9 cellular contexts compared by ENCODE assay signal in genomic region chr7:23712368-23713284, GRCh38. TPM values are rescaled to one million over a fixed set of nuclear protein-coding genes. Genes with fewer than 3 reads are reported as not detected.
DNase-seq lines count a peak whose midpoint lies in the region; ATAC-seq, FAIRE-seq and TF ChIP-seq lines count a peak whose summit lies in the region.
"Had no signal": no experiment of that assay in that cellular context is flagged by ENCODE, and none has a peak within 500 bp of the region (broad histone marks: within the 10 kb centered on the region; RNA-seq: fewer than 3 reads in every experiment).

No MANE protein-coding gene starts in this region.

- no peak overlapping the region for H3K4me2 ChIP-seq in K562 (ENCODE audit: insufficient read depth, low read length)

- H3K4me1 ChIP-seq in K562 (replicated peaks in 1 of 2; ENCODE audit: control insufficient read depth in 2 of 2, insufficient read depth in 2 of 2, low read length in 2 of 2) (no peaks in the 10 kb centered on the region), kidney (ENCODE audit: control insufficient read depth in 1 of 2, insufficient read depth in 1 of 2, low read depth in 1 of 2, low read length in 2 of 2) (no peaks in the 10 kb centered on the region)

- TF ChIP-seq RAD21 in K562 (CRISPR knock-in tag; conservative IDR thresholded peaks at IDR 0.05 in 1 of 2, IDR thresholded peaks at IDR 0.05 in 1 of 2): peak; percentile 92 to 94

- CTCF ChIA-PET in AG04450 (lab: Charles Lee): interaction anchor here (0.5 to 9.7 kb wide), 33 partner anchors 15 to 1422 kb away, joined by 3 to 202 read pairs (median 5); partner anchors contain the start of gene CCDC126
- CTCF ChIA-PET in K562 (lab: Yijun Ruan, JAX; ENCODE audit: low intra/inter-chr PET ratio): interaction anchor here (0.6 to 4.8 kb wide), 13 partner anchors 15 to 986 kb away, joined by 3 to 73 read pairs (median 3); no protein-coding TSS in a partner anchor

- H3K9me1 ChIP-seq in K562 (ENCODE audit: control insufficient read depth, insufficient read depth, low read length): no peaks in the 10 kb centered on the region

- H3K4me1 Mint-ChIP-seq in type B pancreatic cell (ENCODE audit: unreplicated experiment): no peaks in the 10 kb centered on the region
- H3K4me1 Mint-ChIP-seq in stimulated activated memory B cell treated with anti-CD40 and anti-IgM and Interleukin-4, amounts not matched to agents 10 μg/mL and 1 μg/mL and 100 μg/mL, for 72 hours: peaks cover 5% of the 10 kb centered on the region

- H3K9me3 Mint-ChIP-seq in type B pancreatic cell: no peaks in the 10 kb centered on the region
- no peaks in the 10 kb centered on the region for H3K9me3 Mint-ChIP-seq in stimulated activated memory B cell treated with anti-CD40 and anti-IgM and Interleukin-4, amounts not matched to agents 10 μg/mL and 1 μg/mL and 100 μg/mL, for 72 hours
- H3K9me3 Mint-ChIP-seq: dendritic cell treated with granulocyte-macrophage colony-stimulating factor and Interleukin-4, amounts not matched to agents 40 ng/mL and 50 ng/mL, for 4 days had no signal

- H3K9ac ChIP-seq in K562 (ENCODE audit: insufficient read depth in 1 of 2, low read depth in 2 of 2, low read length in 2 of 2) (no peak overlapping the region), kidney (ENCODE audit: low read length in 2 of 2) (no peak overlapping the region)

- no peaks in the 10 kb centered on the region for H3K79me2 ChIP-seq in K562 (ENCODE audit: control insufficient read depth, insufficient read depth, low read length)

- 5% methylated on average over 8 of the region's 8 CpGs for WGBS in K562 (ENCODE audit: insufficient coverage, low coverage, missing lambda C conversion rate)

- no peaks in the 10 kb centered on the region for H3K36me3 Mint-ChIP-seq in type B pancreatic cell
- H3K36me3 Mint-ChIP-seq in stimulated activated memory B cell treated with anti-CD40 and anti-IgM and Interleukin-4, amounts not matched to agents 10 μg/mL and 1 μg/mL and 100 μg/mL, for 72 hours: no peaks in the 10 kb centered on the region

- H3K27ac ChIP-seq in AG04450 (ENCODE audit: low read depth, low read length): no peak overlapping the region
- no peak overlapping the region for H3K27ac ChIP-seq in K562 (ENCODE audit: extremely low read depth, low read depth, low read length)
- H3K27ac ChIP-seq in kidney (ENCODE audit: low read depth in 2 of 2, low read length in 2 of 2): no peak overlapping the region

- no peak overlapping the region for H3K4me3 ChIP-seq in AG04450 (ENCODE audit: low read depth, low read length)
- H3K4me3 ChIP-seq in K562: no peak overlapping the region
- H3K4me3 ChIP-seq in kidney (ENCODE audit: low read length in 2 of 2): no peak overlapping the region

- peaks cover 6% of the 10 kb centered on the region; the same call in 1 of the 2 replicates for H3K9me3 ChIP-seq in AG04450 (ENCODE audit: control insufficient read depth, insufficient read depth, low read length)
- H3K9me3 ChIP-seq in K562 (replicated peaks; ENCODE audit: control insufficient read depth, insufficient read depth, low read depth, low read length): no peaks in the 10 kb centered on the region
- no peaks in the 10 kb centered on the region for H3K9me3 ChIP-seq in kidney (ENCODE audit: control insufficient read depth in 1 of 2, low read length in 2 of 2)

- peak; percentile 57 for TF ChIP-seq CTCF in AG04450 (IDR thresholded peaks at IDR 0.05; ENCODE audit: low read depth, low read length)
- TF ChIP-seq CTCF in K562 (IDR thresholded peaks at IDR 0.05 in 2 of 3, conservative IDR thresholded peaks at IDR 0.05 in 1 of 3; ENCODE audit: insufficient read depth in 2 of 3, low read depth in 1 of 3, low read length in 3 of 3): peak; percentile 42 to 82 (median 58); a peak in 4 of 6 replicates
- TF ChIP-seq CTCF in kidney (IDR thresholded peaks at IDR 0.05; ENCODE audit: borderline replicate concordance, extremely low read depth, insufficient read depth): peak; percentile 61
- peak; percentile 90 for TF ChIP-seq CTCF in type B pancreatic cell (conservative IDR thresholded peaks at IDR 0.05)

- POLR2A ChIA-PET in AG04450 (lab: Yijun Ruan, JAX): interaction anchor here (0.8 to 1.3 kb wide), 2 partner anchors 115 to 440 kb away, joined by 3 to 4 read pairs; partner anchors contain the start of gene CCDC126
- POLR2A ChIA-PET in K562 (lab: Yijun Ruan, JAX): no interaction called here

- no peak for TF ChIP-seq EP300 in K562 (IDR thresholded peaks at IDR 0.05; ENCODE audit: low read length)

- no peak overlapping the region for H3K4me3 Mint-ChIP-seq in type B pancreatic cell
- no peak overlapping the region for H3K4me3 Mint-ChIP-seq in stimulated activated memory B cell treated with anti-CD40 and anti-IgM and Interleukin-4, amounts not matched to agents 10 μg/mL and 1 μg/mL and 100 μg/mL, for 72 hours
- H3K4me3 Mint-ChIP-seq: dendritic cell treated with granulocyte-macrophage colony-stimulating factor and Interleukin-4, amounts not matched to agents 40 ng/mL and 50 ng/mL, for 4 days had no signal

- no TSS peak for BruUV-seq in K562 (replicated peaks; lab: Mats Ljungman, UMichigan)

- H3K27me3 Mint-ChIP-seq in type B pancreatic cell: peaks cover 3% of the 10 kb centered on the region
- no peaks in the 10 kb centered on the region for H3K27me3 Mint-ChIP-seq in stimulated activated memory B cell treated with anti-CD40 and anti-IgM and Interleukin-4, amounts not matched to agents 10 μg/mL and 1 μg/mL and 100 μg/mL, for 72 hours
- H3K27me3 Mint-ChIP-seq: dendritic cell treated with granulocyte-macrophage colony-stimulating factor and Interleukin-4, amounts not matched to agents 40 ng/mL and 50 ng/mL, for 4 days had no signal

- no peak overlapping the region for H2AFZ ChIP-seq in K562 (ENCODE audit: low read depth, low read length)

- FAIRE-seq in GM12892 (lab: Jason Lieb, UNC) (peak; percentile 72), K562 (lab: Jason Lieb, UNC) (peak; percentile 76), kidney (lab: Jason Lieb, UNC) (peak; percentile 90)

- peak; percentile 58; the same call in 2 of the 3 replicates for ATAC-seq in K562
- ATAC-seq in stimulated activated memory B cell treated with anti-CD40 and anti-IgM and Interleukin-4, amounts not matched to agents 10 μg/mL and 1 μg/mL and 100 μg/mL, for 72 hours: no peak

- H3K27me3 ChIP-seq in AG04450 (ENCODE audit: control insufficient read depth, insufficient read depth, low read length): no peaks in the 10 kb centered on the region
- peaks cover 0 to 6% of the 10 kb centered on the region in 2 experiments; a peak in 2 of 5 replicates for H3K27me3 ChIP-seq in K562 (ENCODE audit: control insufficient read depth in 2 of 2, insufficient read depth in 2 of 2, low read length in 2 of 2)

- H3K36me3 ChIP-seq in K562 (ENCODE audit: control insufficient read depth, insufficient read depth, low read length): no peaks in the 10 kb centered on the region
- H3K36me3 ChIP-seq in kidney (ENCODE audit: control insufficient read depth in 1 of 2, insufficient read depth in 2 of 2, low read length in 2 of 2): no peaks in the 10 kb centered on the region

- in situ Hi-C loops in K562 (cut with MboI): loop anchor here (25.0 kb wide), 1 partner anchor 450 kb away; no protein-coding TSS in a partner anchor

- no peaks in the 10 kb centered on the region for H4K20me1 ChIP-seq in K562 (replicated peaks; ENCODE audit: control insufficient read depth, insufficient read depth, low read length)

- no peak overlapping the region for H3K27ac Mint-ChIP-seq in type B pancreatic cell
- H3K27ac Mint-ChIP-seq in stimulated activated memory B cell treated with anti-CD40 and anti-IgM and Interleukin-4, amounts not matched to agents 10 μg/mL and 1 μg/mL and 100 μg/mL, for 72 hours: no peak overlapping the region
- H3K27ac Mint-ChIP-seq: dendritic cell treated with granulocyte-macrophage colony-stimulating factor and Interleukin-4, amounts not matched to agents 40 ng/mL and 50 ng/mL, for 4 days had no signal

- TF ChIP-seq POLR2A in GM12892 (IDR thresholded peaks at IDR 0.05; ENCODE audit: low read depth, low read length) (no peak), K562 (conservative IDR thresholded peaks at IDR 0.05) (no peak)

- peak; percentile 29 for DNase-seq in AG04450 (ENCODE audit: low read depth, low spot score)
- no peak for DNase-seq in GM12892 (ENCODE audit: insufficient read length)
- DNase-seq in NCI-H2196 (lab: John Stamatoyannopoulos, UW; ENCODE audit: unreplicated experiment): peak; percentile 56
- peak; percentile 44 to 62 (median 52) for DNase-seq in K562 (ENCODE audit: extremely low read depth in 1 of 4, low spot score in 3 of 4)
- no peak for DNase-seq in kidney
- DNase-seq in type B pancreatic cell (ENCODE audit: extremely low spot score, unreplicated experiment): no peak
- DNase-seq in activated gamma-delta T cell (lab: John Stamatoyannopoulos, UW): no peak

- intact Hi-C loops in K562 (cut with micrococcal nuclease) (loop anchor here (1.0 to 10.0 kb wide), 6 partner anchors 16 to 436 kb away; no protein-coding TSS in a partner anchor), kidney (cut with DNase I) (loop anchor here (5.0 kb wide), 1 partner anchor 140 kb away; no protein-coding TSS in a partner anchor)

RNA-seq across cellular contexts. Expression of gene STK31, which starts 2.6 kb away (rescaled TPM):
- polyA plus RNA-seq in AG04450 (2011; rRNA removed) (0.04 and 0.09 TPM in 2 replicates), K562 (2011; rRNA removed) (0.26 and 0.46 TPM in 2 replicates), K562 (2014; fragmentation: Illumina TruSeq; extraction: Trizol) (0.30 and 0.64 TPM in 2 replicates), K562 (2014; fragmentation: Nextera tagmentation; extraction: Ambion mirVana) (under 1 TPM; 0.10 to 0.56 TPM), K562 (2014; rRNA removed) (0.20 and 0.91 TPM in 2 replicates), kidney (ENCODE audit: insufficient read depth, low read depth, low replicate concordance) (0.15 TPM)
- not detected in 2 replicates for polyA minus RNA-seq in AG04450 (2011; rRNA and poly(A)+ RNA removed)
- polyA plus RNA-seq in GM12892 (2012; ENCODE audit: missing spikeins): 0.59 TPM
- 0.30 and 0.63 TPM in 2 replicates for total RNA-seq in K562 (2011; cell fraction: chromatin; rRNA removed; ENCODE audit: low replicate concordance)
- total RNA-seq in K562 (2011; cell fraction: nucleolus; rRNA removed): 0.26 and 0.33 TPM in 2 replicates
- total RNA-seq in K562 (2011; cell fraction: nucleoplasm; rRNA removed): 0.15 and 0.37 TPM in 2 replicates
- total RNA-seq in K562 (2014; rRNA removed) (0.61 and 1.2 TPM in 2 replicates), K562 (2014; rRNA removed; fragmentation: Illumina TruSeq; extraction: Trizol) (0.25 and 0.77 TPM in 2 replicates), K562 (2015; rRNA removed; fragmentation: Illumina TruSeq; extraction: Trizol) (0.18 and 0.49 TPM in 2 replicates), K562 (2021) (0.09 and 0.20 TPM in 2 replicates), kidney (0.44 TPM), type B pancreatic cell (ENCODE audit: low replicate concordance) (0.43 and 0.74 TPM in 2 replicates)
- 0.03 and 0.19 TPM in 2 replicates for polyA plus RNA-seq in K562 (2011; cell fraction: cytosol; rRNA removed)
- polyA plus RNA-seq in K562 (2011; cell fraction: nucleus; rRNA removed): 0.26 and 0.70 TPM in 2 replicates
- 0.35 and 0.48 TPM in 2 replicates for polyA plus RNA-seq in K562 (2012)
- 0.21 and 0.39 TPM in 2 replicates for polyA minus RNA-seq in K562 (2011; rRNA and poly(A)+ RNA removed)
- polyA minus RNA-seq in K562 (2011; cell fraction: cytosol; rRNA and poly(A)+ RNA removed): not detected in 2 replicates
- polyA minus RNA-seq in K562 (2011; cell fraction: nucleus; rRNA and poly(A)+ RNA removed): 0.33 and 0.94 TPM in 2 replicates

RNA-seq across cellular contexts. Expression of gene FAM221A, which starts 32.6 kb away (rescaled TPM):
- 3.1 and 3.5 TPM in 2 replicates for polyA plus RNA-seq in AG04450 (2011; rRNA removed)
- polyA minus RNA-seq in AG04450 (2011; rRNA and poly(A)+ RNA removed): 3.4 and 3.5 TPM in 2 replicates
- 17.6 TPM for polyA plus RNA-seq in GM12892 (2012; ENCODE audit: missing spikeins)
- not detected in 2 replicates for total RNA-seq in K562 (2011; cell fraction: chromatin; rRNA removed; ENCODE audit: low replicate concordance)
- total RNA-seq in K562 (2011; cell fraction: nucleolus; rRNA removed): not detected in 2 replicates
- total RNA-seq in K562 (2011; cell fraction: nucleoplasm; rRNA removed): not detected in 2 replicates
- total RNA-seq in K562 (2014; rRNA removed): 0.29 TPM in 1 of 2 replicates, not detected in the other
- not detected in 2 replicates for total RNA-seq in K562 (2014; rRNA removed; fragmentation: Illumina TruSeq; extraction: Trizol)
- not detected in 2 replicates for total RNA-seq in K562 (2015; rRNA removed; fragmentation: Illumina TruSeq; extraction: Trizol)
- total RNA-seq in K562 (2021): not detected in 2 replicates
- polyA plus RNA-seq in K562 (2011; rRNA removed): not detected in 2 replicates
- 0.35 TPM in 1 of 2 replicates, not detected in the other for polyA plus RNA-seq in K562 (2011; cell fraction: cytosol; rRNA removed)
- polyA plus RNA-seq in K562 (2011; cell fraction: nucleus; rRNA removed): 0.03 and 0.13 TPM in 2 replicates
- not detected in 2 replicates for polyA plus RNA-seq in K562 (2012)
- polyA plus RNA-seq in K562 (2014; fragmentation: Illumina TruSeq; extraction: Trizol): not detected in 2 replicates
- polyA plus RNA-seq in K562 (2014; fragmentation: Nextera tagmentation; extraction: Ambion mirVana): not detected
- polyA plus RNA-seq in K562 (2014; rRNA removed): not detected in 2 replicates
- polyA minus RNA-seq in K562 (2011; rRNA and poly(A)+ RNA removed): not detected in 2 replicates
- not detected in 2 replicates for polyA minus RNA-seq in K562 (2011; cell fraction: cytosol; rRNA and poly(A)+ RNA removed)
- not detected in 2 replicates for polyA minus RNA-seq in K562 (2011; cell fraction: nucleus; rRNA and poly(A)+ RNA removed)
- total RNA-seq in kidney: 8.6 TPM
- 8.7 TPM for polyA plus RNA-seq in kidney (ENCODE audit: insufficient read depth, low read depth, low replicate concordance)
- total RNA-seq in type B pancreatic cell (ENCODE audit: low replicate concordance): 8.2 and 11.7 TPM in 2 replicates

Comparison
In these comparisons a context has a peak if more than half of its experiments do, and no peak if none do; other contexts are left out.
1. DNase-seq: peak in AG04450 (single experiment), NCI-H2196 (single experiment) and K562 (4 of 4); none in GM12892 (single experiment), kidney (single experiment), type B pancreatic cell (single experiment) and activated gamma-delta T cell (single experiment).
2. Peak in every context shown above with its lines, with median percentiles within 50 percentile points of each other: CTCF ChIP-seq.